Comparison of ENCODE assay signal across 2 cellular contexts in the genomic region with DNA sequence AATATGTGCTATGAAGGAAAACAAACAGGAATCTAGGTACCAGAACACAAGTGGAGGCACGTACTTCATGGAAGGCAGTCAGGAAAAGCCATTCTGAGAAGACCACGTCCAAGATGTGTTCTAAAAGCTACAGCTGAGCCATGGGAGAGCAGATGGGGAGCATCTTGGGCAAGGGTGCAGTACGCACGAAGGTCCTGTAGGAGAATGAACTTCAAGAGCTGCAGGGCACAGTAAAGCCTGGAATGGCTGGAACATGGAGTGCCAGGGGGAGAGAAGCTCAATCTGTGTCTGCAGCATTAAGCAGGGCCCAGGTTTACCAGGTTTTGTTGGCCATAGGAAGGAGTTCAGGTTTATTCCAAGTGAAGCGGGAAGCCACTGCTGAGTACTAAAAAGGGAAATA.
TF ChIP-seq lines count a peak whose summit lies in the region.

No MANE protein-coding gene starts in this region.

TF ChIP-seq in IMR-90, 13 proteins besides CTCF, POLR2A, EP300 and RAD21:
- TF ChIP-seq BHLHE40 (IDR thresholded peaks at IDR 0.05; ENCODE audit: low read depth, low read length) (no peak), SMC3 (IDR thresholded peaks at IDR 0.05; ENCODE audit: low read depth, low read length) (no peak), RCOR1 (IDR thresholded peaks at IDR 0.05; ENCODE audit: insufficient replicate concordance, low read length) (no peak), FOS (IDR thresholded peaks at IDR 0.05; ENCODE audit: low read depth, low read length) (no peak), MAZ (IDR thresholded peaks at IDR 0.05; ENCODE audit: borderline replicate concordance, low read depth, low read length) (no peak)
- TF ChIP-seq, protein P1, sequence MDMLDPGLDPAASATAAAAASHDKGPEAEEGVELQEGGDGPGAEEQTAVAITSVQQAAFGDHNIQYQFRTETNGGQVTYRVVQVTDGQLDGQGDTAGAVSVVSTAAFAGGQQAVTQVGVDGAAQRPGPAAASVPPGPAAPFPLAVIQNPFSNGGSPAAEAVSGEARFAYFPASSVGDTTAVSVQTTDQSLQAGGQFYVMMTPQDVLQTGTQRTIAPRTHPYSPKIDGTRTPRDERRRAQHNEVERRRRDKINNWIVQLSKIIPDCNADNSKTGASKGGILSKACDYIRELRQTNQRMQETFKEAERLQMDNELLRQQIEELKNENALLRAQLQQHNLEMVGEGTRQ (IDR thresholded peaks at IDR 0.05; ENCODE audit: low read depth, low read length): no peak

TF ChIP-seq in WTC11, 78 proteins besides CTCF, POLR2A, EP300 and RAD21:
- TF ChIP-seq, protein P2, sequence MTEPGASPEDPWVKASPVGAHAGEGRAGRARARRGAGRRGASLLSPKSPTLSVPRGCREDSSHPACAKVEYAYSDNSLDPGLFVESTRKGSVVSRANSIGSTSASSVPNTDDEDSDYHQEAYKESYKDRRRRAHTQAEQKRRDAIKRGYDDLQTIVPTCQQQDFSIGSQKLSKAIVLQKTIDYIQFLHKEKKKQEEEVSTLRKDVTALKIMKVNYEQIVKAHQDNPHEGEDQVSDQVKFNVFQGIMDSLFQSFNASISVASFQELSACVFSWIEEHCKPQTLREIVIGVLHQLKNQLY (CRISPR knock-in tag; IDR thresholded peaks at IDR 0.05): no peak
- TF ChIP-seq, protein P3, sequence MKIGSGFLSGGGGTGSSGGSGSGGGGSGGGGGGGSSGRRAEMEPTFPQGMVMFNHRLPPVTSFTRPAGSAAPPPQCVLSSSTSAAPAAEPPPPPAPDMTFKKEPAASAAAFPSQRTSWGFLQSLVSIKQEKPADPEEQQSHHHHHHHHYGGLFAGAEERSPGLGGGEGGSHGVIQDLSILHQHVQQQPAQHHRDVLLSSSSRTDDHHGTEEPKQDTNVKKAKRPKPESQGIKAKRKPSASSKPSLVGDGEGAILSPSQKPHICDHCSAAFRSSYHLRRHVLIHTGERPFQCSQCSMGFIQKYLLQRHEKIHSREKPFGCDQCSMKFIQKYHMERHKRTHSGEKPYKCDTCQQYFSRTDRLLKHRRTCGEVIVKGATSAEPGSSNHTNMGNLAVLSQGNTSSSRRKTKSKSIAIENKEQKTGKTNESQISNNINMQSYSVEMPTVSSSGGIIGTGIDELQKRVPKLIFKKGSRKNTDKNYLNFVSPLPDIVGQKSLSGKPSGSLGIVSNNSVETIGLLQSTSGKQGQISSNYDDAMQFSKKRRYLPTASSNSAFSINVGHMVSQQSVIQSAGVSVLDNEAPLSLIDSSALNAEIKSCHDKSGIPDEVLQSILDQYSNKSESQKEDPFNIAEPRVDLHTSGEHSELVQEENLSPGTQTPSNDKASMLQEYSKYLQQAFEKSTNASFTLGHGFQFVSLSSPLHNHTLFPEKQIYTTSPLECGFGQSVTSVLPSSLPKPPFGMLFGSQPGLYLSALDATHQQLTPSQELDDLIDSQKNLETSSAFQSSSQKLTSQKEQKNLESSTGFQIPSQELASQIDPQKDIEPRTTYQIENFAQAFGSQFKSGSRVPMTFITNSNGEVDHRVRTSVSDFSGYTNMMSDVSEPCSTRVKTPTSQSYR (CRISPR knock-in tag; IDR thresholded peaks at IDR 0.05): no peak
- no peak for TF ChIP-seq NFATC4 (CRISPR knock-in tag; IDR thresholded peaks at IDR 0.05)
- TF ChIP-seq ZNF263 (CRISPR knock-in tag; IDR thresholded peaks at IDR 0.05; ENCODE audit: low read depth): no peak
- TF ChIP-seq, protein P4, sequence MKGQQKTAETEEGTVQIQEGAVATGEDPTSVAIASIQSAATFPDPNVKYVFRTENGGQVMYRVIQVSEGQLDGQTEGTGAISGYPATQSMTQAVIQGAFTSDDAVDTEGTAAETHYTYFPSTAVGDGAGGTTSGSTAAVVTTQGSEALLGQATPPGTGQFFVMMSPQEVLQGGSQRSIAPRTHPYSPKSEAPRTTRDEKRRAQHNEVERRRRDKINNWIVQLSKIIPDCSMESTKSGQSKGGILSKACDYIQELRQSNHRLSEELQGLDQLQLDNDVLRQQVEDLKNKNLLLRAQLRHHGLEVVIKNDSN (CRISPR knock-in tag; IDR thresholded peaks at IDR 0.05): no peak
- TF ChIP-seq CREB1 (CRISPR knock-in tag; IDR thresholded peaks at IDR 0.05): no peak
- no peak for TF ChIP-seq FOXK1 (CRISPR knock-in tag; IDR thresholded peaks at IDR 0.05)
- TF ChIP-seq, protein P5, sequence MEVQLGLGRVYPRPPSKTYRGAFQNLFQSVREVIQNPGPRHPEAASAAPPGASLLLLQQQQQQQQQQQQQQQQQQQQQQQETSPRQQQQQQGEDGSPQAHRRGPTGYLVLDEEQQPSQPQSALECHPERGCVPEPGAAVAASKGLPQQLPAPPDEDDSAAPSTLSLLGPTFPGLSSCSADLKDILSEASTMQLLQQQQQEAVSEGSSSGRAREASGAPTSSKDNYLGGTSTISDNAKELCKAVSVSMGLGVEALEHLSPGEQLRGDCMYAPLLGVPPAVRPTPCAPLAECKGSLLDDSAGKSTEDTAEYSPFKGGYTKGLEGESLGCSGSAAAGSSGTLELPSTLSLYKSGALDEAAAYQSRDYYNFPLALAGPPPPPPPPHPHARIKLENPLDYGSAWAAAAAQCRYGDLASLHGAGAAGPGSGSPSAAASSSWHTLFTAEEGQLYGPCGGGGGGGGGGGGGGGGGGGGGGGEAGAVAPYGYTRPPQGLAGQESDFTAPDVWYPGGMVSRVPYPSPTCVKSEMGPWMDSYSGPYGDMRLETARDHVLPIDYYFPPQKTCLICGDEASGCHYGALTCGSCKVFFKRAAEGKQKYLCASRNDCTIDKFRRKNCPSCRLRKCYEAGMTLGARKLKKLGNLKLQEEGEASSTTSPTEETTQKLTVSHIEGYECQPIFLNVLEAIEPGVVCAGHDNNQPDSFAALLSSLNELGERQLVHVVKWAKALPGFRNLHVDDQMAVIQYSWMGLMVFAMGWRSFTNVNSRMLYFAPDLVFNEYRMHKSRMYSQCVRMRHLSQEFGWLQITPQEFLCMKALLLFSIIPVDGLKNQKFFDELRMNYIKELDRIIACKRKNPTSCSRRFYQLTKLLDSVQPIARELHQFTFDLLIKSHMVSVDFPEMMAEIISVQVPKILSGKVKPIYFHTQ (CRISPR knock-in tag; IDR thresholded peaks at IDR 0.05): no peak
- no peak for TF ChIP-seq CREM (CRISPR knock-in tag; IDR thresholded peaks at IDR 0.05)
- no peak for TF ChIP-seq NR1H2 (CRISPR knock-in tag; IDR thresholded peaks at IDR 0.05)
- TF ChIP-seq JUN (CRISPR knock-in tag; IDR thresholded peaks at IDR 0.05): no peak
- TF ChIP-seq, protein P6, sequence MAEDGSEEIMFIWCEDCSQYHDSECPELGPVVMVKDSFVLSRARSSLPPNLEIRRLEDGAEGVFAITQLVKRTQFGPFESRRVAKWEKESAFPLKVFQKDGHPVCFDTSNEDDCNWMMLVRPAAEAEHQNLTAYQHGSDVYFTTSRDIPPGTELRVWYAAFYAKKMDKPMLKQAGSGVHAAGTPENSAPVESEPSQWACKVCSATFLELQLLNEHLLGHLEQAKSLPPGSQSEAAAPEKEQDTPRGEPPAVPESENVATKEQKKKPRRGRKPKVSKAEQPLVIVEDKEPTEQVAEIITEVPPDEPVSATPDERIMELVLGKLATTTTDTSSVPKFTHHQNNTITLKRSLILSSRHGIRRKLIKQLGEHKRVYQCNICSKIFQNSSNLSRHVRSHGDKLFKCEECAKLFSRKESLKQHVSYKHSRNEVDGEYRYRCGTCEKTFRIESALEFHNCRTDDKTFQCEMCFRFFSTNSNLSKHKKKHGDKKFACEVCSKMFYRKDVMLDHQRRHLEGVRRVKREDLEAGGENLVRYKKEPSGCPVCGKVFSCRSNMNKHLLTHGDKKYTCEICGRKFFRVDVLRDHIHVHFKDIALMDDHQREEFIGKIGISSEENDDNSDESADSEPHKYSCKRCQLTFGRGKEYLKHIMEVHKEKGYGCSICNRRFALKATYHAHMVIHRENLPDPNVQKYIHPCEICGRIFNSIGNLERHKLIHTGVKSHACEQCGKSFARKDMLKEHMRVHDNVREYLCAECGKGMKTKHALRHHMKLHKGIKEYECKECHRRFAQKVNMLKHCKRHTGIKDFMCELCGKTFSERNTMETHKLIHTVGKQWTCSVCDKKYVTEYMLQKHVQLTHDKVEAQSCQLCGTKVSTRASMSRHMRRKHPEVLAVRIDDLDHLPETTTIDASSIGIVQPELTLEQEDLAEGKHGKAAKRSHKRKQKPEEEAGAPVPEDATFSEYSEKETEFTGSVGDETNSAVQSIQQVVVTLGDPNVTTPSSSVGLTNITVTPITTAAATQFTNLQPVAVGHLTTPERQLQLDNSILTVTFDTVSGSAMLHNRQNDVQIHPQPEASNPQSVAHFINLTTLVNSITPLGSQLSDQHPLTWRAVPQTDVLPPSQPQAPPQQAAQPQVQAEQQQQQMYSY (CRISPR knock-in tag; IDR thresholded peaks at IDR 0.05): no peak
- TF ChIP-seq MYBL2 (CRISPR knock-in tag; IDR thresholded peaks at IDR 0.05): no peak
- no peak for TF ChIP-seq EMX1 (CRISPR knock-in tag; IDR thresholded peaks at IDR 0.05)
- TF ChIP-seq SP1 (CRISPR knock-in tag; conservative IDR thresholded peaks at IDR 0.05): no peak
- TF ChIP-seq SOX15 (CRISPR knock-in tag; IDR thresholded peaks at IDR 0.05): no peak
- no peak for TF ChIP-seq ZNF423 (CRISPR knock-in tag; IDR thresholded peaks at IDR 0.05)
- TF ChIP-seq ZNF121 (CRISPR knock-in tag; IDR thresholded peaks at IDR 0.05): no peak
- TF ChIP-seq, protein P7, sequence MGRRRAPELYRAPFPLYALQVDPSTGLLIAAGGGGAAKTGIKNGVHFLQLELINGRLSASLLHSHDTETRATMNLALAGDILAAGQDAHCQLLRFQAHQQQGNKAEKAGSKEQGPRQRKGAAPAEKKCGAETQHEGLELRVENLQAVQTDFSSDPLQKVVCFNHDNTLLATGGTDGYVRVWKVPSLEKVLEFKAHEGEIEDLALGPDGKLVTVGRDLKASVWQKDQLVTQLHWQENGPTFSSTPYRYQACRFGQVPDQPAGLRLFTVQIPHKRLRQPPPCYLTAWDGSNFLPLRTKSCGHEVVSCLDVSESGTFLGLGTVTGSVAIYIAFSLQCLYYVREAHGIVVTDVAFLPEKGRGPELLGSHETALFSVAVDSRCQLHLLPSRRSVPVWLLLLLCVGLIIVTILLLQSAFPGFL (CRISPR knock-in tag; IDR thresholded peaks at IDR 0.05; ENCODE audit: borderline replicate concordance): no peak
- TF ChIP-seq, protein P8, sequence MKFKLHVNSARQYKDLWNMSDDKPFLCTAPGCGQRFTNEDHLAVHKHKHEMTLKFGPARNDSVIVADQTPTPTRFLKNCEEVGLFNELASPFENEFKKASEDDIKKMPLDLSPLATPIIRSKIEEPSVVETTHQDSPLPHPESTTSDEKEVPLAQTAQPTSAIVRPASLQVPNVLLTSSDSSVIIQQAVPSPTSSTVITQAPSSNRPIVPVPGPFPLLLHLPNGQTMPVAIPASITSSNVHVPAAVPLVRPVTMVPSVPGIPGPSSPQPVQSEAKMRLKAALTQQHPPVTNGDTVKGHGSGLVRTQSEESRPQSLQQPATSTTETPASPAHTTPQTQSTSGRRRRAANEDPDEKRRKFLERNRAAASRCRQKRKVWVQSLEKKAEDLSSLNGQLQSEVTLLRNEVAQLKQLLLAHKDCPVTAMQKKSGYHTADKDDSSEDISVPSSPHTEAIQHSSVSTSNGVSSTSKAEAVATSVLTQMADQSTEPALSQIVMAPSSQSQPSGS (CRISPR knock-in tag; IDR thresholded peaks at IDR 0.05; ENCODE audit: borderline replicate concordance, low read depth): no peak
